In genomic region chr1:118842462-118843201, GRCh38 we compare ENCODE assay signal across 13 cellular contexts.
DNase-seq lines count a peak whose midpoint lies in the region; ATAC-seq and TF ChIP-seq lines count a peak whose summit lies in the region.
"Had no signal": no experiment of that assay in that cellular context is flagged by ENCODE, and none has a peak within 500 bp of the region (broad histone marks: within the 10 kb centered on the region; RNA-seq: fewer than 3 reads in every experiment).

No MANE protein-coding gene starts in this region.

- in situ Hi-C loops in SK-MEL-5 (cut with HindIII; ENCODE audit: low pct_unique_long_range_greater_than_20kb, low sequenced_read_pairs), result no loop called here

- no peak for TF ChIP-seq CTCF in dorsolateral prefrontal cortex (IDR thresholded peaks at IDR 0.05 in 54 of 56, conservative IDR thresholded peaks at IDR 0.05 in 2 of 56; ENCODE audit: low read depth in 1 of 56, partially characterized antibody in 56 of 56)

- no peak overlapping the region for H3K4me3 ChIP-seq in dorsolateral prefrontal cortex
- H3K4me3 ChIP-seq: testis had no signal

- intact Hi-C loops in posterior vena cava (cut with DNase I), result no loop called here
- intact Hi-C loops in dorsolateral prefrontal cortex (cut with DNase I), result no loop called here

- DNase-seq in MV-4-11 (lab: John Stamatoyannopoulos, UW), result peak; percentile 90
- peak; percentile 11 for DNase-seq in NCI-H2196 treated with DMSO at 0.1 percent for 48 hours (lab: John Stamatoyannopoulos, UW; ENCODE audit: unreplicated experiment)
- peak; percentile 76 for DNase-seq in SK-MEL-5 (ENCODE audit: low read depth, low spot score)
- DNase-seq in posterior vena cava (ENCODE audit: low spot score), result peak; percentile 80
- DNase-seq in NCI-H526 treated with DMSO at 0.1 percent for 48 hours (lab: John Stamatoyannopoulos, UW), result no peak
- DNase-seq in dorsolateral prefrontal cortex, result no peak
- DNase-seq: activated naive CD8-positive, alpha-beta T cell treated with anti-CD3 and anti-CD28 coated beads for 36 hours; CD4-positive, CD25-positive, alpha-beta regulatory T cell; SK-N-SH; testis had no signal

- ATAC-seq in SK-N-SH treated with all-trans-retinoic acid at 6 μM for 48 hours (no peak), HG02970 (IDR thresholded peaks at IDR 0.05; ENCODE audit: low FRiP score, unreplicated experiment) (no peak)
- ATAC-seq: activated CD4-positive, CD25-positive, alpha-beta regulatory T cell treated with anti-CD3 and anti-CD28 coated beads, Interleukin-2, amount 50 U/mL, for 24 hours had no signal

- H3K27me3 ChIP-seq in dorsolateral prefrontal cortex, result no peaks in the 10 kb centered on the region
- H3K27me3 ChIP-seq: testis had no signal

- H3K27ac ChIP-seq in dorsolateral prefrontal cortex, result no peak overlapping the region
- H3K27ac ChIP-seq: testis had no signal

TF ChIP-seq in SK-N-SH treated with all-trans-retinoic acid at 6 μM for 48 hours, 23 proteins besides CTCF, POLR2A, EP300 and RAD21:
- TF ChIP-seq TCF4 (CRISPR knock-in tag; IDR thresholded peaks at IDR 0.05; ENCODE audit: borderline replicate concordance), result no peak
- no peak for TF ChIP-seq SNAI2 (CRISPR knock-in tag; IDR thresholded peaks at IDR 0.05)
- no peak for TF ChIP-seq ZC3H10 (CRISPR knock-in tag; IDR thresholded peaks at IDR 0.05)
- no peak for TF ChIP-seq CREB5 (CRISPR knock-in tag; IDR thresholded peaks at IDR 0.05; ENCODE audit: low read depth)
- TF ChIP-seq BACH2 (CRISPR knock-in tag; IDR thresholded peaks at IDR 0.05; ENCODE audit: borderline replicate concordance), result no peak
TF ChIP-seq in SK-N-SH treated with all-trans-retinoic acid at 6 μM for 48 hours: peak in this region for 0.

Comparison
In these comparisons a context has a peak if more than half of its experiments do, and no peak if none do; other contexts are left out.
1. DNase-seq: peak in MV-4-11 (single experiment), NCI-H2196 treated with DMSO at 0.1 percent for 48 hours (single experiment), SK-MEL-5 (single experiment) and posterior vena cava (single experiment); none in NCI-H526 treated with DMSO at 0.1 percent for 48 hours (single experiment) and dorsolateral prefrontal cortex (0 of 10).